ENCODE assay signal across 11 cellular contexts in the genomic region with DNA sequence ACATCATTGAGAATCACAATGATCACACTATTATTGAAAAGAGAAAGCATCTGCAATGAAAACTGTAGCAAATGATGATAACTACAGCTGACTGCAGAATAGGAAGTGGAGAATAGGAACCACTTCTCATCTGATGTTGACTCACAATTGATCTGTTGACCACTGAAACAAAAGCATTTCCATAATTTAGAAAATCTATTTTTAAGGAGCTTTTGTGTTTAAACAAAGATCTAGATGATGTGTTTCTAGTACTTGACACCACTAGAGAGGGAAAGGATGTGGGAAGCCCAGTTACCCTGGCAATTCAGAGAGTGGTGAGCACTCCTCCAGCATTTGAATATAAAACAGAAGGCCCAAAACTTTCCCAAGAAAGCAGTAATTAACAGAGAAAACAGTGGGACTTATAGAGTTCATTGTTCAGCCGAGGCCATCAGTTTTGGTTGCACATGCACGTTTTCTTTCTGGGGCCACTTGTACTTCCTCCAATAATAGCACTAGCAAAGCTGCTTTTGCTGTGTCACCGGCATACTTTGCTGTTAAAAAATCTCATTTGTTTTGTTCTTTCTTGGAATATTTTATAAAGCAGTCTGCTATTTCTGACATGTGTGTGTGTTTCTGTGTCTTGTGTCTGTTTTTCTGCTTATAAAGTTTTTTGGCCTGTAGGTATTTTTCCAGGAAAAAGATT.
DNase-seq lines count a peak whose midpoint lies in the region; ATAC-seq, FAIRE-seq and TF ChIP-seq lines count a peak whose summit lies in the region.
"Had no signal": no experiment of that assay in that cellular context is flagged by ENCODE, and none has a peak within 500 bp of the region (broad histone marks: within the 10 kb centered on the region; RNA-seq: fewer than 3 reads in every experiment).

No MANE protein-coding gene starts in this region.

- no peaks in the 10 kb centered on the region for H3K79me1 ChIP-seq in H1 (ENCODE audit: low read depth, low read length)

- no peak overlapping the region for H3K4ac ChIP-seq in H1 (replicated peaks; ENCODE audit: insufficient read length, low read depth, low read length)

- TF ChIP-seq POLR2A in H1 (IDR thresholded peaks at IDR 0.05; ENCODE audit: control extremely low read depth in 1 of 2, low read depth in 2 of 2, low read length in 2 of 2) (no peak), uterus (IDR thresholded peaks at IDR 0.05) (no peak)

- H2AK5ac ChIP-seq in H1 (ENCODE audit: low read depth, low read length): no peak overlapping the region

- H4K5ac ChIP-seq in H1 (ENCODE audit: insufficient read length, low read depth, low read length): no peak overlapping the region

- CTCF ChIA-PET in H1 (lab: Charles Lee; ENCODE audit: partially characterized antibody): interaction anchor here (0.6 kb wide), 1 partner anchor 529 kb away, joined by 4 read pairs; no protein-coding TSS in a partner anchor

- no peak overlapping the region for H3K9ac ChIP-seq in Karpas-422 (ENCODE audit: low read length)
- H3K9ac ChIP-seq in H1 (replicated peaks in 1 of 4; ENCODE audit: extremely low read depth in 1 of 4, low read depth in 3 of 4, low read length in 3 of 4): no peak overlapping the region

- H2BK120ac ChIP-seq in H1 (replicated peaks; ENCODE audit: low read depth, low read length): no peak overlapping the region

- no peak overlapping the region for H4K91ac ChIP-seq in H1 (replicated peaks; ENCODE audit: insufficient read length, low read length)

- no peak overlapping the region for H3K14ac ChIP-seq in H1 (ENCODE audit: insufficient read length)

- no peaks in the 10 kb centered on the region for H3K4me1 Mint-ChIP-seq in activated T-cell treated with anti-CD3 and anti-CD28 coated beads, Interleukin-2, amount 50 U/mL, for 4 hours (ENCODE audit: low read depth)
- peaks cover 0 to 8% of the 10 kb centered on the region in 2 donors for H3K4me1 Mint-ChIP-seq in immature natural killer cell

- DNase-seq in Karpas-422 (no peak), H1 (ENCODE audit: low read depth in 1 of 2, low spot score in 2 of 2) (no peak), uterus (no peak), immature natural killer cell (no peak), small intestine (no peak)
- DNase-seq in activated T-cell treated with anti-CD3 and anti-CD28 coated beads, Interleukin-2, amount 50 U/mL, for 4 hours: no peak
- DNase-seq: activated CD4-positive, alpha-beta T cell treated with anti-CD3 and anti-CD28 coated beads, Interleukin-2, amount 50 U/mL, for 48 hours; colonic mucosa; NCI-H510A had no signal

- no peaks in the 10 kb centered on the region for H3K27me3 ChIP-seq in Karpas-422 (ENCODE audit: low read length)
- no peaks in the 10 kb centered on the region for H3K27me3 ChIP-seq in H1 (replicated peaks in 1 of 4; ENCODE audit: control insufficient read depth in 3 of 4, extremely low read depth in 1 of 4, insufficient read depth in 3 of 4, low read length in 3 of 4)
- H3K27me3 ChIP-seq in uterus: no peaks in the 10 kb centered on the region
- H3K27me3 ChIP-seq in small intestine (ENCODE audit: control insufficient read depth in 2 of 2, insufficient read depth in 2 of 2, low read length in 2 of 2): no peaks in the 10 kb centered on the region
- H3K27me3 ChIP-seq: colonic mucosa had no signal

- no peaks in the 10 kb centered on the region for H3K36me3 Mint-ChIP-seq in activated T-cell treated with anti-CD3 and anti-CD28 coated beads, Interleukin-2, amount 50 U/mL, for 4 hours (ENCODE audit: insufficient read depth)
- H3K36me3 Mint-ChIP-seq in immature natural killer cell: no peaks in the 10 kb centered on the region

- H3K27ac Mint-ChIP-seq in immature natural killer cell: no peak overlapping the region

- no peak for TF ChIP-seq EP300 in H1 (IDR thresholded peaks at IDR 0.05; ENCODE audit: borderline replicate concordance in 1 of 2, low read depth in 2 of 2, low read length in 2 of 2)

- H3K4me3 Mint-ChIP-seq in activated T-cell treated with anti-CD3 and anti-CD28 coated beads, Interleukin-2, amount 50 U/mL, for 4 hours: no peak overlapping the region
- H3K4me3 Mint-ChIP-seq in immature natural killer cell: no peak overlapping the region

- TF ChIP-seq RAD21 in H1 (IDR thresholded peaks at IDR 0.05 in 1 of 2, conservative IDR thresholded peaks at IDR 0.05 in 1 of 2; ENCODE audit: low read depth in 2 of 2, low read length in 2 of 2): no peak

- H3K23ac ChIP-seq in H1 (ENCODE audit: insufficient read length): no peak overlapping the region

- no peak overlapping the region for H2BK12ac ChIP-seq in H1 (ENCODE audit: low read depth, low read length)

- FAIRE-seq in H1 (lab: Jason Lieb, UNC) (no peak), small intestine (lab: Jason Lieb, UNC) (no peak)

- H3K79me2 ChIP-seq in Karpas-422 (ENCODE audit: low read length): no peaks in the 10 kb centered on the region
- H3K79me2 ChIP-seq in H1 (ENCODE audit: control insufficient read depth in 1 of 2, insufficient read depth in 2 of 2, low read length in 2 of 2): no peaks in the 10 kb centered on the region

- H4K8ac ChIP-seq in H1 (ENCODE audit: extremely low read depth, insufficient read depth, low read length): no peak overlapping the region

- H2AFZ ChIP-seq in Karpas-422 (ENCODE audit: low read length) (peak overlapping the region; percentile 92), H1 (ENCODE audit: low read length) (0 out of 2 replicates have a peak overlapping the region, but pooled peaks have one; percentile 9)

- 81% methylated on average over 3 of the region's 3 CpGs; no CpG with 5 or more reads in 1 of the 2 experiments for WGBS in H1 (ENCODE audit: extremely low coverage in 1 of 2, insufficient coverage in 1 of 2, insufficient read length in 1 of 2, insufficient replicate concordance in 2 of 2, low coverage in 1 of 2, low lambda C conversion rate in 2 of 2, missing lambda C conversion rate in 1 of 2), 2 experiments
- 40 to 82% (median 80%) methylated on average over 3 of the region's 3 CpGs for WGBS in small intestine, 3 donors

- ATAC-seq in GM18499 (IDR thresholded peaks at IDR 0.05; ENCODE audit: insufficient read depth, unreplicated experiment): peak; percentile 71
- ATAC-seq in GM21737 (IDR thresholded peaks at IDR 0.05; ENCODE audit: unreplicated experiment): peak; percentile 75
- ATAC-seq in activated T-cell treated with anti-CD3 and anti-CD28 coated beads, Interleukin-2, amount 50 U/mL, for 4 hours: no peak

- no peak overlapping the region for H2BK15ac ChIP-seq in H1 (ENCODE audit: low read length)

- no peak overlapping the region for H3K56ac ChIP-seq in H1 (replicated peaks; ENCODE audit: insufficient read length, low read depth, low read length)

- H3K4me1 ChIP-seq in Karpas-422 (ENCODE audit: low read length) (peaks cover 11% of the 10 kb centered on the region), H1 (replicated peaks in 1 of 4; ENCODE audit: control insufficient read depth in 3 of 4, insufficient read depth in 4 of 4, low read length in 3 of 4) (no peaks in the 10 kb centered on the region), uterus (no peaks in the 10 kb centered on the region), small intestine (ENCODE audit: control insufficient read depth in 2 of 2, insufficient read depth in 1 of 2, low read depth in 1 of 2, low read length in 1 of 2) (no peaks in the 10 kb centered on the region)
- H3K4me1 ChIP-seq: colonic mucosa had no signal

- H2BK5ac ChIP-seq in H1 (ENCODE audit: low read depth, low read length): no peak overlapping the region

- H3K9me2 ChIP-seq in Karpas-422 (replicated peaks; ENCODE audit: insufficient read depth, low read length): no peaks in the 10 kb centered on the region

- H3K18ac ChIP-seq in H1 (ENCODE audit: extremely low read depth, low read length): no peak overlapping the region

- H3K23me2 ChIP-seq in H1 (ENCODE audit: low read depth, low read length): no peaks in the 10 kb centered on the region

- H2BK20ac ChIP-seq in H1 (ENCODE audit: low read length): no peak overlapping the region

- H3K4me2 ChIP-seq in Karpas-422 (ENCODE audit: low read depth, low read length, poor library complexity, severe bottlenecking) (no peak overlapping the region), H1 (ENCODE audit: insufficient read depth in 1 of 2, low read depth in 2 of 2, low read length in 2 of 2) (no peak overlapping the region)

- H3K36me3 ChIP-seq in Karpas-422 (ENCODE audit: insufficient read depth, low read length) (no peaks in the 10 kb centered on the region), H1 (ENCODE audit: control insufficient read depth in 2 of 4, insufficient read depth in 4 of 4, low read length in 3 of 4) (no peaks in the 10 kb centered on the region), uterus (no peaks in the 10 kb centered on the region), small intestine (ENCODE audit: control insufficient read depth in 2 of 2, insufficient read depth in 2 of 2, low read length in 2 of 2) (no peaks in the 10 kb centered on the region)
- H3K36me3 ChIP-seq: colonic mucosa had no signal

- intact Hi-C loops in uterus (cut with DNase I; ENCODE audit: low total_unique reads): no loop called here

- no peaks in the 10 kb centered on the region for H3K9me3 Mint-ChIP-seq in activated T-cell treated with anti-CD3 and anti-CD28 coated beads, Interleukin-2, amount 50 U/mL, for 4 hours
- no peaks in the 10 kb centered on the region for H3K9me3 Mint-ChIP-seq in immature natural killer cell

- TF ChIP-seq CTCF in H1 (IDR thresholded peaks at IDR 0.05; ENCODE audit: control extremely low read depth in 1 of 3, insufficient read depth in 1 of 3, low read depth in 1 of 3, low read length in 3 of 3) (no peak), uterus (IDR thresholded peaks at IDR 0.05) (no peak)

- H3K9me3 ChIP-seq in Karpas-422 (ENCODE audit: low read length) (no peaks in the 10 kb centered on the region), H1 (ENCODE audit: insufficient read depth in 2 of 2, low read depth in 1 of 2, low read length in 1 of 2) (peaks cover under 1 to 5% of the 10 kb centered on the region in 2 experiments; a peak in 1 of 4 replicates), uterus (no peaks in the 10 kb centered on the region), small intestine (ENCODE audit: control insufficient read depth, low read depth) (no peaks in the 10 kb centered on the region)
- H3K9me3 ChIP-seq: colonic mucosa had no signal

- H3K27me3 Mint-ChIP-seq in activated T-cell treated with anti-CD3 and anti-CD28 coated beads, Interleukin-2, amount 50 U/mL, for 4 hours (ENCODE audit: low read depth): no peaks in the 10 kb centered on the region
- peaks cover 0 to 4% (median 1%) of the 10 kb centered on the region in 3 donors for H3K27me3 Mint-ChIP-seq in immature natural killer cell (ENCODE audit: low read depth in 3 of 3)

- POLR2A ChIA-PET in H1 (lab: Charles Lee; ENCODE audit: partially characterized antibody): interaction anchor here (0.9 kb wide), 1 partner anchor 9 kb away, joined by 3 read pairs; no protein-coding TSS in a partner anchor

- no peak overlapping the region for H3K27ac ChIP-seq in Karpas-422 (ENCODE audit: low read length)
- H3K27ac ChIP-seq in H1 (ENCODE audit: low read depth, low read length): no peak overlapping the region
- no peak overlapping the region for H3K27ac ChIP-seq in uterus
- H3K27ac ChIP-seq in small intestine (ENCODE audit: low read depth in 1 of 2, low read length in 1 of 2): peak overlapping the region in 1 of 2 donors; percentile 10
- H3K27ac ChIP-seq: colonic mucosa had no signal

- H4K20me1 ChIP-seq in Karpas-422 (ENCODE audit: insufficient read depth, low read depth, low read length): no peaks in the 10 kb centered on the region
- H4K20me1 ChIP-seq in H1 (replicated peaks in 1 of 2; ENCODE audit: control insufficient read depth in 1 of 2, insufficient read depth in 2 of 2, low read length in 2 of 2): no peaks in the 10 kb centered on the region

- H3K4me3 ChIP-seq in Karpas-422 (ENCODE audit: low read length) (no peak overlapping the region), H1 (ENCODE audit: extremely low read depth in 1 of 4, insufficient read depth in 2 of 4, low read depth in 3 of 4, low read length in 4 of 4) (no peak overlapping the region), uterus (no peak overlapping the region), small intestine (ENCODE audit: low read depth in 1 of 2, low read length in 2 of 2) (no peak overlapping the region)
- H3K4me3 ChIP-seq: colonic mucosa had no signal

Comparison
In these comparisons a context has a peak if more than half of its experiments do, and no peak if none do; other contexts are left out.
1. ATAC-seq: peak in GM18499 (single experiment) and GM21737 (single experiment); none in activated T-cell treated with anti-CD3 and anti-CD28 coated beads, Interleukin-2, amount 50 U/mL, for 4 hours (0 of 2).